ENCODE assay signal across 7 cellular contexts in the genomic region with DNA sequence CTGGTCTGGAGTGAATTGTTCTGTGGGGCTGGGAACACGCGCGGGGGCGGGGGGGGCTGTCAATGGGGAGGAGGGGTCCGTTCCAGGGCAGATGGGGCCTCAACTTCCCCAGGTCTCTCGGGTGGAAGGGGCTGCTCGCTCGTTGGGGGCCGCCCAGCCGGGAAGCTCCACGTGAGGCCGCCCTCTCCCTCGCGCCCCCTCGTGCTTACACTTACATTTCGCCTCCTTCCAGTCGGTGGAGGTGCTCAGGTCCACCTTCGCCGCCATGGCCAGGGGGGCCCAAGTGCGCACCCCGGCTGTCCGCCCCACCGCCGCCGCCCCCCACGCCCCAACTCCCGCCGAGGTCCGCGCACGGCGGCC. TPM values are rescaled to one million over a fixed set of nuclear protein-coding genes. Genes with fewer than 3 reads are reported as not detected.
A peak's percentile ranks its signal among the peaks of the same experiment; 100 is the strongest.
DNase-seq lines count a peak whose midpoint lies in the region; ATAC-seq and TF ChIP-seq lines count a peak whose summit lies in the region.

No MANE protein-coding gene starts in this region.

- H3K27me3 ChIP-seq in Karpas-422 (ENCODE audit: low read length) (no peaks in the 10 kb centered on the region), liver (ENCODE audit: control insufficient read depth in 4 of 4, insufficient read depth in 4 of 4, low read length in 3 of 4) (no peaks in the 10 kb centered on the region), thoracic aorta (replicated peaks; ENCODE audit: insufficient read depth) (no peaks in the 10 kb centered on the region)

- H3K36me3 Mint-ChIP-seq in brain, result peaks cover 12% of the 10 kb centered on the region

- H3K9me3 ChIP-seq in Karpas-422 (ENCODE audit: low read length), result no peaks in the 10 kb centered on the region
- no peaks in the 10 kb centered on the region for H3K9me3 ChIP-seq in liver (ENCODE audit: control insufficient read depth in 4 of 4, low read length in 3 of 4)
- no peaks in the 10 kb centered on the region for H3K9me3 ChIP-seq in thoracic aorta

- no peaks in the 10 kb centered on the region for H3K79me2 ChIP-seq in Karpas-422 (ENCODE audit: low read length)

- H2AFZ ChIP-seq in Karpas-422 (ENCODE audit: low read length), result peak overlapping the region; percentile 95

- peaks cover 20% of the 10 kb centered on the region for H3K4me1 Mint-ChIP-seq in brain

- H3K27ac ChIP-seq in Karpas-422 (ENCODE audit: low read length) (no peak overlapping the region), liver (ENCODE audit: low read depth in 1 of 2, low read length in 2 of 2) (peak overlapping the region; percentile 84 to 85), thoracic aorta (no peak overlapping the region)

- H3K9ac ChIP-seq in Karpas-422 (ENCODE audit: low read length) (peak overlapping the region; percentile 61), liver (ENCODE audit: low read depth in 1 of 2, low read length in 2 of 2) (peak overlapping the region in 1 of 2 donors; percentile 48)

- H3K4me3 Mint-ChIP-seq in brain, result peak overlapping the region; percentile 77 to 89 (median 78)

- no peak for TF ChIP-seq RAD21 in liver (IDR thresholded peaks at IDR 0.05)

- DNase-seq in Karpas-422 (no peak), thoracic aorta (ENCODE audit: low spot score) (no peak), A172 (ENCODE audit: low spot score) (no peak)

- H3K4me3 ChIP-seq in Karpas-422 (ENCODE audit: low read length) (peak overlapping the region; percentile 67), liver (ENCODE audit: low read depth in 1 of 3, low read length in 3 of 3) (peak overlapping the region; percentile 62 to 88 (median 86)), thoracic aorta (peak overlapping the region; percentile 85)

- ATAC-seq in GM18868 (IDR thresholded peaks at IDR 0.05; ENCODE audit: unreplicated experiment) (peak; percentile 12), thoracic aorta (ENCODE audit: insufficient number of reproducible peaks, low FRiP score, low read depth) (no peak), GM18867 (IDR thresholded peaks at IDR 0.05; ENCODE audit: unreplicated experiment) (no peak)

- 1% methylated on average over 32 of the region's 32 CpGs for WGBS in liver

- H4K20me1 ChIP-seq in Karpas-422 (ENCODE audit: insufficient read depth, low read depth, low read length), result no peaks in the 10 kb centered on the region

- H3K4me2 ChIP-seq in Karpas-422 (ENCODE audit: low read depth, low read length, poor library complexity, severe bottlenecking), result peak overlapping the region; percentile 78

- no peaks in the 10 kb centered on the region for H3K27me3 Mint-ChIP-seq in brain

- H3K9me2 ChIP-seq in Karpas-422 (replicated peaks; ENCODE audit: insufficient read depth, low read length), result no peaks in the 10 kb centered on the region

- H3K36me3 ChIP-seq in Karpas-422 (ENCODE audit: insufficient read depth, low read length) (no peaks in the 10 kb centered on the region), liver (ENCODE audit: control insufficient read depth in 4 of 4, insufficient read depth in 3 of 4, low read depth in 1 of 4, low read length in 3 of 4) (no peaks in the 10 kb centered on the region), thoracic aorta (no peaks in the 10 kb centered on the region)

- H3K27ac Mint-ChIP-seq in brain, result no peak overlapping the region

- peaks cover 0 to 5% (median 2%) of the 10 kb centered on the region in 5 experiments for H3K9me3 Mint-ChIP-seq in brain

- TF ChIP-seq CTCF in brain (conservative IDR thresholded peaks at IDR 0.05) (peak; percentile 15 to 50), liver (IDR thresholded peaks at IDR 0.05; ENCODE audit: low read depth, low read length, missing input control) (no peak), thoracic aorta (IDR thresholded peaks at IDR 0.05) (no peak)

- H3K4me1 ChIP-seq in Karpas-422 (ENCODE audit: low read length), result peaks cover 12% of the 10 kb centered on the region
- H3K4me1 ChIP-seq in liver (ENCODE audit: control insufficient read depth in 4 of 4, insufficient read depth in 4 of 4, low read length in 3 of 4), result peaks cover 0 to 13% (median 9%) of the 10 kb centered on the region in 4 donors
- H3K4me1 ChIP-seq in thoracic aorta (ENCODE audit: control insufficient read depth in 1 of 2, low read depth in 2 of 2), result peaks cover 0 to 21% of the 10 kb centered on the region in 2 donors

TF ChIP-seq in liver, 16 proteins besides CTCF, POLR2A, EP300 and RAD21:
- no peak for TF ChIP-seq FOXA2 (IDR thresholded peaks at IDR 0.05)
- no peak for TF ChIP-seq RXRA (IDR thresholded peaks at IDR 0.05)
- TF ChIP-seq, protein P1, sequence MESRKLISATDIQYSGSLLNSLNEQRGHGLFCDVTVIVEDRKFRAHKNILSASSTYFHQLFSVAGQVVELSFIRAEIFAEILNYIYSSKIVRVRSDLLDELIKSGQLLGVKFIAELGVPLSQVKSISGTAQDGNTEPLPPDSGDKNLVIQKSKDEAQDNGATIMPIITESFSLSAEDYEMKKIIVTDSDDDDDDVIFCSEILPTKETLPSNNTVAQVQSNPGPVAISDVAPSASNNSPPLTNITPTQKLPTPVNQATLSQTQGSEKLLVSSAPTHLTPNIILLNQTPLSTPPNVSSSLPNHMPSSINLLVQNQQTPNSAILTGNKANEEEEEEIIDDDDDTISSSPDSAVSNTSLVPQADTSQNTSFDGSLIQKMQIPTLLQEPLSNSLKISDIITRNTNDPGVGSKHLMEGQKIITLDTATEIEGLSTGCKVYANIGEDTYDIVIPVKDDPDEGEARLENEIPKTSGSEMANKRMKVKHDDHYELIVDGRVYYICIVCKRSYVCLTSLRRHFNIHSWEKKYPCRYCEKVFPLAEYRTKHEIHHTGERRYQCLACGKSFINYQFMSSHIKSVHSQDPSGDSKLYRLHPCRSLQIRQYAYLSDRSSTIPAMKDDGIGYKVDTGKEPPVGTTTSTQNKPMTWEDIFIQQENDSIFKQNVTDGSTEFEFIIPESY (IDR thresholded peaks at IDR 0.05), result no peak
- TF ChIP-seq EGR1 (IDR thresholded peaks at IDR 0.05; ENCODE audit: low read depth in 2 of 2), result no peak

RNA-seq across cellular contexts. Expression of gene MACROD1, which starts 0.5 kb away (rescaled TPM):
- total RNA-seq in Karpas-422 (2014; rRNA removed; shearing (Covaris generic); ENCODE audit: low replicate concordance), result 5.4 TPM in 1 of 2 replicates, not detected in the other
- polyA plus RNA-seq in brain (ENCODE audit: insufficient read depth, low read depth, low replicate concordance), result 59.5 TPM
- 10 to 100 TPM in 1 of 2 donors, 1 to 10 TPM in 1; 8.9 to 12.6 TPM for total RNA-seq in liver
- 10 to 100 TPM; 13.5 to 25.9 TPM for polyA plus RNA-seq in liver
- total RNA-seq in thoracic aorta, result 10 to 100 TPM; 15.8 to 17.6 TPM
- 2.9 and 6.3 TPM in 2 replicates for total RNA-seq in A172 (2014; rRNA removed; shearing (Covaris generic))

RNA-seq across cellular contexts. Expression of gene STIP1, which starts 20.5 kb away (rescaled TPM):
- total RNA-seq in Karpas-422 (2014; rRNA removed; shearing (Covaris generic); ENCODE audit: low replicate concordance), result 101 and 199 TPM in 2 replicates
- polyA plus RNA-seq in brain (ENCODE audit: insufficient read depth, low read depth, low replicate concordance) (307 TPM), liver (10 to 100 TPM; 22.6 to 33.7 TPM)
- total RNA-seq in liver (10 to 100 TPM; 51.3 to 58.1 TPM), thoracic aorta (10 to 100 TPM; 74.7 to 91.2 TPM)
- 424 and 474 TPM in 2 replicates for total RNA-seq in A172 (2014; rRNA removed; shearing (Covaris generic))

RNA-seq across cellular contexts. Expression of gene FERMT3, which starts 41.1 kb away (rescaled TPM):
- 72.7 and 141 TPM in 2 replicates for total RNA-seq in Karpas-422 (2014; rRNA removed; shearing (Covaris generic); ENCODE audit: low replicate concordance)
- polyA plus RNA-seq in brain (ENCODE audit: insufficient read depth, low read depth, low replicate concordance) (5.6 TPM), liver (1 to 10 TPM; 3.4 to 8.5 TPM)
- total RNA-seq in liver (10 to 100 TPM; 11.0 to 47.2 TPM), thoracic aorta (10 to 100 TPM; 47.2 to 66.6 TPM)
- total RNA-seq in A172 (2014; rRNA removed; shearing (Covaris generic)), result 15.1 and 18.7 TPM in 2 replicates

Comparison
In these comparisons a context has a peak if more than half of its experiments do, and no peak if none do; other contexts are left out.
1. H3K27ac ChIP-seq: peak in liver (2 of 2); none in Karpas-422 (single experiment) and thoracic aorta (0 of 2).
2. CTCF ChIP-seq: peak in brain (2 of 2); none in liver (single experiment) and thoracic aorta (single experiment).
3. Peak in every context shown above with its lines, with median percentiles within 50 percentile points of each other: H3K4me3 ChIP-seq.